In genomic region chr1:1785666-1786065, GRCh38 we compare ENCODE assay signal across 19 cellular contexts.
"Had no signal": no experiment of that assay in that cellular context is flagged by ENCODE, and none has a peak within 500 bp of the region (broad histone marks: within the 10 kb centered on the region; RNA-seq: fewer than 3 reads in every experiment).

No MANE protein-coding gene starts in this region.

- ATAC-seq: effector memory CD8-positive, alpha-beta T cell; gastroesophageal sphincter; left lobe of liver; mucosa of descending colon; naive thymus-derived CD8-positive, alpha-beta T cell; psoas muscle; sciatic nerve; stimulated activated naive B cell treated with anti-CD40 and anti-IgM and Interleukin-4, amounts not matched to agents 10 μg/mL and 1 μg/mL and 100 μg/mL, for 72 hours had no signal

- H3K27ac Mint-ChIP-seq: dendritic cell treated with granulocyte-macrophage colony-stimulating factor and Interleukin-4, amounts not matched to agents 40 ng/mL and 50 ng/mL, for 4 days; effector memory CD8-positive, alpha-beta T cell; stimulated activated naive B cell treated with anti-CD40 and anti-IgM and Interleukin-4, amounts not matched to agents 10 μg/mL and 1 μg/mL and 100 μg/mL, for 72 hours had no signal

- H3K27ac ChIP-seq: esophagus squamous epithelium, gastroesophageal sphincter, hepatocyte, psoas muscle, thoracic aorta had no signal

- H3K27me3 Mint-ChIP-seq: dendritic cell treated with granulocyte-macrophage colony-stimulating factor and Interleukin-4, amounts not matched to agents 40 ng/mL and 50 ng/mL, for 4 days; effector memory CD8-positive, alpha-beta T cell; naive thymus-derived CD8-positive, alpha-beta T cell; stimulated activated naive B cell treated with anti-CD40 and anti-IgM and Interleukin-4, amounts not matched to agents 10 μg/mL and 1 μg/mL and 100 μg/mL, for 72 hours had no signal

- DNase-seq: effector memory CD8-positive, alpha-beta T cell; esophagus squamous epithelium; foreskin fibroblast; naive thymus-derived CD8-positive, alpha-beta T cell; psoas muscle; retina; stimulated activated CD4-positive, alpha-beta T cell treated with anti-CD3 and anti-CD28 coated beads, Interleukin-2, amount 100 ng/mL, for 24 hours; stimulated activated CD4-positive, alpha-beta T cell treated with anti-CD3 and anti-CD28 coated beads, Interleukin-4, amount 100 ng/mL, for 4 hours; stimulated activated naive B cell treated with anti-CD40 and anti-IgM and Interleukin-4, amounts not matched to agents 10 μg/mL and 1 μg/mL and 100 μg/mL, for 72 hours; stomach; substantia nigra; trophoblast cell had no signal

- H3K9me3 Mint-ChIP-seq: dendritic cell treated with granulocyte-macrophage colony-stimulating factor and Interleukin-4, amounts not matched to agents 40 ng/mL and 50 ng/mL, for 4 days; effector memory CD8-positive, alpha-beta T cell; naive thymus-derived CD8-positive, alpha-beta T cell; stimulated activated naive B cell treated with anti-CD40 and anti-IgM and Interleukin-4, amounts not matched to agents 10 μg/mL and 1 μg/mL and 100 μg/mL, for 72 hours had no signal

- H2AFZ ChIP-seq: hepatocyte had no signal

- H3K4me2 ChIP-seq: hepatocyte had no signal

- H3K4me3 Mint-ChIP-seq: dendritic cell treated with granulocyte-macrophage colony-stimulating factor and Interleukin-4, amounts not matched to agents 40 ng/mL and 50 ng/mL, for 4 days; effector memory CD8-positive, alpha-beta T cell; naive thymus-derived CD8-positive, alpha-beta T cell; stimulated activated naive B cell treated with anti-CD40 and anti-IgM and Interleukin-4, amounts not matched to agents 10 μg/mL and 1 μg/mL and 100 μg/mL, for 72 hours had no signal

- H3K27me3 ChIP-seq: esophagus squamous epithelium, gastroesophageal sphincter, hepatocyte, stomach had no signal

- H3K4me3 ChIP-seq: esophagus squamous epithelium, gastroesophageal sphincter, hepatocyte, mucosa of descending colon, psoas muscle, stomach, thoracic aorta had no signal

- H3K9me3 ChIP-seq: esophagus squamous epithelium, gastroesophageal sphincter, mucosa of descending colon, psoas muscle, stomach, thoracic aorta had no signal
